ENCODE assay signal across 19 cellular contexts in genomic region chr11:63876616-63877015, GRCh38. TPM values are rescaled to one million over a fixed set of nuclear protein-coding genes. Genes with fewer than 3 reads are reported as not detected.
"Had no signal": no experiment of that assay in that cellular context is flagged by ENCODE, and none has a peak within 500 bp of the region (broad histone marks: within the 10 kb centered on the region; RNA-seq: fewer than 3 reads in every experiment).

No MANE protein-coding gene starts in this region.

- H3K4me3 ChIP-seq: esophagus muscularis mucosa, gastrocnemius medialis, psoas muscle, tibial artery, upper lobe of right lung, vagina had no signal

- H3K27ac ChIP-seq: epithelial cell of prostate, esophagus muscularis mucosa, gastrocnemius medialis, psoas muscle, tibial artery, upper lobe of right lung, vagina had no signal

- H3K36me3 ChIP-seq: upper lobe of right lung, vagina had no signal

- H3K27me3 ChIP-seq: esophagus muscularis mucosa, gastrocnemius medialis, tibial artery, upper lobe of right lung, vagina had no signal

- ATAC-seq: gastrocnemius medialis, left cardiac atrium, psoas muscle, upper lobe of right lung had no signal

- DNase-seq: cortex of kidney; effector memory CD4-positive, alpha-beta T cell; gastrocnemius medialis; immature natural killer cell; left cardiac atrium; mesendoderm; naive B cell; psoas muscle; retina; small intestine; stimulated activated CD4-positive, alpha-beta T cell treated with anti-CD3 and anti-CD28 coated beads, Interleukin-12 subunit alpha, Interleukin-12 subunit beta, amount 100 ng/mL, for 4 hours; stimulated activated naive CD4-positive, alpha-beta T cell treated with Interleukin-2 at 50 U/mL for 16 hours; tibial artery; upper lobe of right lung had no signal

- FAIRE-seq: endometrium, keratinocyte, small intestine had no signal

- H3K9me3 ChIP-seq: esophagus muscularis mucosa, gastrocnemius medialis, psoas muscle, tibial artery, upper lobe of right lung, vagina had no signal

RNA-seq across cellular contexts. Expression of gene RCOR2, which starts 40.3 kb away (rescaled TPM):
- total RNA-seq: vagina had no signal
- polyA plus RNA-seq: immature natural killer cell had no signal
